19 cellular contexts compared by ENCODE assay signal in the genomic region with DNA sequence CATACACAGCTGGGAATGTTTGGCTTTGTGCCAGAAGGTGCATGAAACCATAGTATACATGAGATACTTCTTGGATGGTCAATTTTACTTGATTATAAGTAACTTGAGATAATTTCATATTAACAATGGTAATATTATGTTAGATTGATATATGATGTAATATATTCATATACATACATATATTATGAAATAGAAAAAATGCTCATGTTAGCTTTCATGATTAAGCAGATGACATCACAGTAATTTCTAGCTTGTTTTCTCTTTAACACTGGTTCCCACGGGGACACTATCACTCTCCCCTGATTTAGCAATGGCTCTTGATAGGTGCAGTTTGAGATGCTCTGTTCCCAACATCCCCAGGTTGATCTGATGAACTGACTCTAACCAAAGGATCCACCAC. TPM values are rescaled to one million over a fixed set of nuclear protein-coding genes. Genes with fewer than 3 reads are reported as not detected.
A peak's percentile ranks its signal among the peaks of the same experiment; 100 is the strongest.
DNase-seq lines count a peak whose midpoint lies in the region; ATAC-seq, FAIRE-seq and TF ChIP-seq lines count a peak whose summit lies in the region.
"Had no signal": no experiment of that assay in that cellular context is flagged by ENCODE, and none has a peak within 500 bp of the region (broad histone marks: within the 10 kb centered on the region; RNA-seq: fewer than 3 reads in every experiment).

No MANE protein-coding gene starts in this region.

- no peak for TF ChIP-seq EP300 in K562 (IDR thresholded peaks at IDR 0.05; ENCODE audit: low read length)

- DNase-seq in DMS53 (lab: John Stamatoyannopoulos, UW): peak; percentile 82
- DNase-seq in DMS53 treated with DMSO at 0.1 percent for 48 hours (lab: John Stamatoyannopoulos, UW; ENCODE audit: unreplicated experiment): no peak
- peak; percentile 2 for DNase-seq in NCI-H748 (lab: John Stamatoyannopoulos, UW; ENCODE audit: unreplicated experiment)
- no peak for DNase-seq in NCI-H748 treated with DMSO at 0.1 percent for 48 hours (lab: John Stamatoyannopoulos, UW)
- DNase-seq in NCI-H1417 treated with DMSO at 0.1 percent for 48 hours (lab: John Stamatoyannopoulos, UW): peak; percentile 65
- no peak for DNase-seq in K562 (ENCODE audit: extremely low read depth in 1 of 4, low spot score in 3 of 4)
- DNase-seq: CD8-positive, alpha-beta T cell; GM23248 had no signal

- BruUV-seq in K562 (replicated peaks; lab: Mats Ljungman, UMichigan): no TSS peak

- POLR2A ChIA-PET in K562 (lab: Yijun Ruan, JAX): no interaction called here

- in situ Hi-C loops in K562 (cut with MboI): no loop called here

- intact Hi-C loops in K562 (cut with micrococcal nuclease): no loop called here

- no peak for TF ChIP-seq RAD21 in K562 (CRISPR knock-in tag; conservative IDR thresholded peaks at IDR 0.05 in 1 of 2, IDR thresholded peaks at IDR 0.05 in 1 of 2)

- no peaks in the 10 kb centered on the region for H3K79me2 ChIP-seq in K562 (ENCODE audit: control insufficient read depth, insufficient read depth, low read length)

- no peak overlapping the region for H3K9ac ChIP-seq in K562 (ENCODE audit: insufficient read depth in 1 of 2, low read depth in 2 of 2, low read length in 2 of 2)
- H3K9ac ChIP-seq: GM23248 had no signal

- TF ChIP-seq CTCF in K562 (IDR thresholded peaks at IDR 0.05 in 2 of 3, conservative IDR thresholded peaks at IDR 0.05 in 1 of 3; ENCODE audit: insufficient read depth in 2 of 3, low read depth in 1 of 3, low read length in 3 of 3): no peak

- H3K36me3 ChIP-seq in K562 (ENCODE audit: control insufficient read depth, insufficient read depth, low read length): no peaks in the 10 kb centered on the region

- ATAC-seq in K562 (no peak), GM18511 (IDR thresholded peaks at IDR 0.05; ENCODE audit: unreplicated experiment) (no peak)
- ATAC-seq: CD8-positive, alpha-beta T cell; GM12878; HCT116 had no signal

- no peaks in the 10 kb centered on the region for H3K9me1 ChIP-seq in K562 (ENCODE audit: control insufficient read depth, insufficient read depth, low read length)

- no peak overlapping the region for H3K4me2 ChIP-seq in K562 (ENCODE audit: insufficient read depth, low read length)

- CTCF ChIA-PET in K562 (lab: Yijun Ruan, JAX; ENCODE audit: low intra/inter-chr PET ratio): no interaction called here

- FAIRE-seq in K562 (lab: Jason Lieb, UNC): no peak
- FAIRE-seq: GM12878, GM18507, H54 had no signal

- H3K9me3 ChIP-seq in K562 (replicated peaks; ENCODE audit: control insufficient read depth, insufficient read depth, low read depth, low read length): no peaks in the 10 kb centered on the region

- H3K27me3 ChIP-seq in K562 (ENCODE audit: control insufficient read depth in 2 of 2, insufficient read depth in 2 of 2, low read length in 2 of 2): no peaks in the 10 kb centered on the region; a peak in 1 of 5 replicates

- H3K4me3 ChIP-seq in K562: no peak overlapping the region
- H3K4me3 ChIP-seq: GM12878, GM23248 had no signal

- 0% methylated on average over 1 of the region's 1 CpG for WGBS in K562 (ENCODE audit: insufficient coverage, low coverage, missing lambda C conversion rate)

- no peaks in the 10 kb centered on the region for H3K4me1 ChIP-seq in K562 (replicated peaks in 1 of 2; ENCODE audit: control insufficient read depth in 2 of 2, insufficient read depth in 2 of 2, low read length in 2 of 2)

- no peak overlapping the region for H3K27ac ChIP-seq in K562 (ENCODE audit: extremely low read depth, low read depth, low read length)
- H3K27ac ChIP-seq: 22Rv1, GM23248 had no signal

- no peak for TF ChIP-seq POLR2A in K562 (conservative IDR thresholded peaks at IDR 0.05)

- H2AFZ ChIP-seq in K562 (ENCODE audit: low read depth, low read length): no peak overlapping the region
- H2AFZ ChIP-seq: GM23248 had no signal

- H4K20me1 ChIP-seq in K562 (replicated peaks; ENCODE audit: control insufficient read depth, insufficient read depth, low read length): no peaks in the 10 kb centered on the region

TF ChIP-seq in K562, 482 proteins besides CTCF, POLR2A, EP300 and RAD21:
- TF ChIP-seq PHB (CRISPR knock-in tag; IDR thresholded peaks at IDR 0.05) (no peak), ZBTB17 (CRISPR knock-in tag; IDR thresholded peaks at IDR 0.05) (no peak), KDM1A (IDR thresholded peaks at IDR 0.05) (no peak), KLF13 (tag; IDR thresholded peaks at IDR 0.05; ENCODE audit: borderline replicate concordance, low read depth) (no peak), ZKSCAN3 (CRISPR knock-in tag; IDR thresholded peaks at IDR 0.05) (no peak), PPARD (CRISPR knock-in tag; IDR thresholded peaks at IDR 0.05) (no peak), NFIC (IDR thresholded peaks at IDR 0.05) (peak; percentile 80), SMAD4 (CRISPR knock-in tag; conservative IDR thresholded peaks at IDR 0.05) (no peak), NR1H2 (CRISPR knock-in tag; IDR thresholded peaks at IDR 0.05) (no peak), ZNF134 (CRISPR knock-in tag; conservative IDR thresholded peaks at IDR 0.05) (no peak), ELF2 (CRISPR knock-in tag; IDR thresholded peaks at IDR 0.05) (no peak), MTA3 (IDR thresholded peaks at IDR 0.05; ENCODE audit: borderline replicate concordance) (no peak), SMARCC2 (IDR thresholded peaks at IDR 0.05; ENCODE audit: low read depth) (no peak), CEBPB (tag; IDR thresholded peaks at IDR 0.05) (0 out of 2 replicates have a peak, but pooled peaks have one; percentile 7), CEBPG (CRISPR knock-in tag; IDR thresholded peaks at IDR 0.05) (no peak), CEBPG (tag; conservative IDR thresholded peaks at IDR 0.05 in 1 of 2, IDR thresholded peaks at IDR 0.05 in 1 of 2) (peak in 1 of 2 experiments; percentile 56; a peak in 2 of 4 replicates), CBX8 (IDR thresholded peaks at IDR 0.05; ENCODE audit: borderline replicate concordance, extremely low read depth, low read depth, low read length, poor library complexity, severe bottlenecking) (no peak)
- TF ChIP-seq, protein P1, sequence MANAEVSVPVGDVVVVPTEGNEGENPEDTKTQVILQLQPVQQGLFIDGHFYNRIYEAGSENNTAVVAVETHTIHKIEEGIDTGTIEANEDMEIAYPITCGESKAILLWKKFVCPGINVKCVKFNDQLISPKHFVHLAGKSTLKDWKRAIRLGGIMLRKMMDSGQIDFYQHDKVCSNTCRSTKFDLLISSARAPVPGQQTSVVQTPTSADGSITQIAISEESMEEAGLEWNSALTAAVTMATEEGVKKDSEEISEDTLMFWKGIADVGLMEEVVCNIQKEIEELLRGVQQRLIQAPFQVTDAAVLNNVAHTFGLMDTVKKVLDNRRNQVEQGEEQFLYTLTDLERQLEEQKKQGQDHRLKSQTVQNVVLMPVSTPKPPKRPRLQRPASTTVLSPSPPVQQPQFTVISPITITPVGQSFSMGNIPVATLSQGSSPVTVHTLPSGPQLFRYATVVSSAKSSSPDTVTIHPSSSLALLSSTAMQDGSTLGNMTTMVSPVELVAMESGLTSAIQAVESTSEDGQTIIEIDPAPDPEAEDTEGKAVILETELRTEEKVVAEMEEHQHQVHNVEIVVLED (CRISPR knock-in tag; IDR thresholded peaks at IDR 0.05): no peak
- TF ChIP-seq, protein P2, sequence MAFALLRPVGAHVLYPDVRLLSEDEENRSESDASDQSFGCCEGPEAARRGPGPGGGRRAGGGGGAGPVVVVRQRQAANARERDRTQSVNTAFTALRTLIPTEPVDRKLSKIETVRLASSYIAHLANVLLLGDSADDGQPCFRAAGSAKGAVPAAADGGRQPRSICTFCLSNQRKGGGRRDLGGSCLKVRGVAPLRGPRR (CRISPR knock-in tag; IDR thresholded peaks at IDR 0.05): no peak
- TF ChIP-seq, protein P3, sequence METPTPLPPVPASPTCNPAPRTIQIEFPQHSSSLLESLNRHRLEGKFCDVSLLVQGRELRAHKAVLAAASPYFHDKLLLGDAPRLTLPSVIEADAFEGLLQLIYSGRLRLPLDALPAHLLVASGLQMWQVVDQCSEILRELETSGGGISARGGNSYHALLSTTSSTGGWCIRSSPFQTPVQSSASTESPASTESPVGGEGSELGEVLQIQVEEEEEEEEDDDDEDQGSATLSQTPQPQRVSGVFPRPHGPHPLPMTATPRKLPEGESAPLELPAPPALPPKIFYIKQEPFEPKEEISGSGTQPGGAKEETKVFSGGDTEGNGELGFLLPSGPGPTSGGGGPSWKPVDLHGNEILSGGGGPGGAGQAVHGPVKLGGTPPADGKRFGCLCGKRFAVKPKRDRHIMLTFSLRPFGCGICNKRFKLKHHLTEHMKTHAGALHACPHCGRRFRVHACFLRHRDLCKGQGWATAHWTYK (CRISPR knock-in tag; IDR thresholded peaks at IDR 0.05): no peak

RNA-seq across cellular contexts. Expression of a gene that starts 35.4 kb away (rescaled TPM):
- not detected in 2 replicates for total RNA-seq in K562 (2011; cell fraction: chromatin; rRNA removed; ENCODE audit: low replicate concordance)
- not detected in 2 replicates for total RNA-seq in K562 (2011; cell fraction: nucleolus; rRNA removed)
- total RNA-seq in K562 (2011; cell fraction: nucleoplasm; rRNA removed): not detected in 2 replicates
- not detected in 2 replicates for total RNA-seq in K562 (2014; rRNA removed)
- total RNA-seq in K562 (2014; rRNA removed; fragmentation: Illumina TruSeq; extraction: Trizol): not detected in 2 replicates
- total RNA-seq in K562 (2015; rRNA removed; fragmentation: Illumina TruSeq; extraction: Trizol): not detected in 2 replicates
- not detected in 2 replicates for total RNA-seq in K562 (2021)
- polyA plus RNA-seq in K562 (2011; rRNA removed): not detected in 2 replicates
- polyA plus RNA-seq in K562 (2011; cell fraction: cytosol; rRNA removed): not detected in 2 replicates
- not detected in 2 replicates for polyA plus RNA-seq in K562 (2011; cell fraction: nucleus; rRNA removed)
- not detected in 2 replicates for polyA plus RNA-seq in K562 (2012)
- not detected in 2 replicates for polyA plus RNA-seq in K562 (2014; fragmentation: Illumina TruSeq; extraction: Trizol)
- not detected for polyA plus RNA-seq in K562 (2014; fragmentation: Nextera tagmentation; extraction: Ambion mirVana)
- not detected in 2 replicates for polyA plus RNA-seq in K562 (2014; rRNA removed)
- polyA minus RNA-seq in K562 (2011; rRNA and poly(A)+ RNA removed): not detected in 2 replicates
- not detected in 2 replicates for polyA minus RNA-seq in K562 (2011; cell fraction: cytosol; rRNA and poly(A)+ RNA removed)
- not detected in 2 replicates for polyA minus RNA-seq in K562 (2011; cell fraction: nucleus; rRNA and poly(A)+ RNA removed)
- total RNA-seq: A673; CD8-positive, alpha-beta T cell; G401; GM12878; HT-29 had no signal
- polyA plus RNA-seq: CD14-positive monocyte, IgD-negative memory B cell had no signal

Comparison
In these comparisons a context has a peak if more than half of its experiments do, and no peak if none do; other contexts are left out.
1. DNase-seq: peak in DMS53 (single experiment), NCI-H748 (single experiment) and NCI-H1417 treated with DMSO at 0.1 percent for 48 hours (single experiment); none in DMS53 treated with DMSO at 0.1 percent for 48 hours (single experiment), NCI-H748 treated with DMSO at 0.1 percent for 48 hours (single experiment) and K562 (0 of 4).